ENCODE assay signal across 29 cellular contexts in genomic region chr1:90831910-90832309, GRCh38.
DNase-seq lines count a peak whose midpoint lies in the region; ATAC-seq and TF ChIP-seq lines count a peak whose summit lies in the region.
"Had no signal": no experiment of that assay in that cellular context is flagged by ENCODE, and none has a peak within 500 bp of the region (broad histone marks: within the 10 kb centered on the region; RNA-seq: fewer than 3 reads in every experiment).

No MANE protein-coding gene starts in this region.

- TF ChIP-seq CTCF in A673 (conservative IDR thresholded peaks at IDR 0.05; ENCODE audit: low read depth, low read length) = no peak
- TF ChIP-seq CTCF in HEK293 (tag by site-specific recombination; IDR thresholded peaks at IDR 0.05) = no peak
- no peak for TF ChIP-seq CTCF in HFFc6 (IDR thresholded peaks at IDR 0.05)

- H3K36me3 Mint-ChIP-seq in HFFc6 (ENCODE audit: low read depth) = no peaks in the 10 kb centered on the region
- H3K36me3 Mint-ChIP-seq: CD4-positive, CD25-positive, alpha-beta regulatory T cell; stimulated activated memory B cell treated with anti-CD40 and anti-IgM and Interleukin-4, amounts not matched to agents 10 μg/mL and 1 μg/mL and 100 μg/mL, for 72 hours had no signal

- ATAC-seq in GM21423 (IDR thresholded peaks at IDR 0.05; ENCODE audit: unreplicated experiment) = no peak
- ATAC-seq in stimulated activated naive CD8-positive, alpha-beta T cell treated with anti-CD3 and anti-CD28 coated beads, Interleukin-15, Interleukin-2, amounts not matched to agents 100 U/mL and 50 U/mL, for 24 hours = no peak
- ATAC-seq: activated naive CD4-positive, alpha-beta T cell treated with anti-CD3 and anti-CD28 coated beads, Interleukin-2, amount 50 U/mL, for 72 hours; naive thymus-derived CD8-positive, alpha-beta T cell; SK-N-SH treated with all-trans-retinoic acid at 6 μM for 48 hours; stimulated activated memory B cell treated with anti-CD40 and anti-IgM and Interleukin-4, amounts not matched to agents 10 μg/mL and 1 μg/mL and 100 μg/mL, for 72 hours had no signal

- POLR2A ChIA-PET in A673 (lab: Charles Lee; ENCODE audit: low non-redundant PET) (no interaction called here), HEK293 (lab: Yijun Ruan, JAX) (interaction anchor here (1.2 kb wide), 1 partner anchor 12 kb away, joined by 5 read pairs; no protein-coding TSS in a partner anchor)

- H3K36me3 ChIP-seq in A673 (ENCODE audit: insufficient read depth, low read length, poor library complexity, severe bottlenecking) (no peaks in the 10 kb centered on the region), HEK293 (ENCODE audit: control insufficient read depth in 2 of 2, insufficient read depth in 1 of 2, low read length in 2 of 2) (peaks cover 0 to under 1% of the 10 kb centered on the region in 2 experiments; a peak in 1 of 3 replicates)
- H3K36me3 ChIP-seq: cardiac muscle cell, esophagus muscularis mucosa, left ventricle myocardium inferior, uterus had no signal

- peaks cover 27% of the 10 kb centered on the region for H3K27me3 Mint-ChIP-seq in HFFc6 (ENCODE audit: insufficient read depth)

- intact Hi-C loops in A673 (cut with micrococcal nuclease; ENCODE audit: unreplicated experiment) = no loop called here

- H3K9me3 ChIP-seq in A673 (ENCODE audit: low read depth, low read length, poor library complexity, severe bottlenecking) (no peaks in the 10 kb centered on the region), HEK293 (ENCODE audit: control insufficient read depth, insufficient read depth, low read depth, low read length) (no peaks in the 10 kb centered on the region)
- H3K9me3 ChIP-seq: esophagus muscularis mucosa, left ventricle myocardium inferior, testis, uterus had no signal

- CTCF ChIA-PET in A673 (lab: Charles Lee) (no interaction called here), HEK293 (lab: Yijun Ruan, JAX) (interaction anchor here (0.7 to 1.6 kb wide), 4 partner anchors 20 to 334 kb away, joined by 3 to 11 read pairs (median 4); no protein-coding TSS in a partner anchor)

- H3K4me1 Mint-ChIP-seq in HFFc6 (ENCODE audit: low read depth) = no peaks in the 10 kb centered on the region; the same call in 1 of the 2 replicates

- peaks cover 8% of the 10 kb centered on the region for H3K4me1 ChIP-seq in A673 (ENCODE audit: insufficient read depth, low read length, poor library complexity, severe bottlenecking)
- peaks cover 13% of the 10 kb centered on the region for H3K4me1 ChIP-seq in HEK293 (ENCODE audit: control insufficient read depth, insufficient read depth, low read length)

- H3K4me3 ChIP-seq in A673 (ENCODE audit: low read depth, low read length, poor library complexity, severe bottlenecking) (no peak overlapping the region), HEK293 (ENCODE audit: low read depth, low read length) (no peak overlapping the region)
- H3K4me3 ChIP-seq: cardiac muscle cell, coronary artery, esophagus muscularis mucosa, hepatocyte, left ventricle myocardium inferior, smooth muscle cell, testis, uterus had no signal

- no TSS peak for BruUV-seq in A673 (replicated peaks; lab: Mats Ljungman, UMichigan)

- H3K27me3 ChIP-seq in A673 (replicated peaks; ENCODE audit: insufficient read depth, low read depth, low read length, poor library complexity) = peaks cover 14% of the 10 kb centered on the region
- H3K27me3 ChIP-seq: testis had no signal

- peak; percentile 31 for DNase-seq in A673 (ENCODE audit: low spot score)
- DNase-seq in NCI-H2227 treated with DMSO at 0.1 percent for 48 hours (lab: John Stamatoyannopoulos, UW) = peak; percentile 30
- DNase-seq in islet precursor cell = peak; percentile 66
- DNase-seq in stimulated activated naive CD8-positive, alpha-beta T cell treated with anti-CD3 and anti-CD28 coated beads, Interleukin-15, Interleukin-2, amounts not matched to agents 100 U/mL and 50 U/mL, for 24 hours = no peak
- no peak for DNase-seq in HFFc6
- DNase-seq: activated CD8-positive, alpha-beta memory T cell treated with anti-CD3 and anti-CD28 coated beads, Interleukin-2, amount 50 U/mL, for 48 hours; aorta; CD4-positive, CD25-positive, alpha-beta regulatory T cell; GDM1; left ventricle myocardium inferior; MV-4-11; naive thymus-derived CD8-positive, alpha-beta T cell; NCI-H2081; NCI-H510A treated with DMSO at 0.1 percent for 48 hours; stimulated activated CD4-positive, alpha-beta T cell treated with anti-CD3 and anti-CD28 coated beads, Interleukin-2, amount 100 ng/mL, for 24 hours; testis; uterus had no signal

- no peak overlapping the region for H3K27ac Mint-ChIP-seq in HFFc6
- H3K27ac Mint-ChIP-seq: activated naive CD4-positive, alpha-beta T cell treated with anti-CD3 and anti-CD28 coated beads, Interleukin-2, amount 50 U/mL, for 72 hours; activated T-helper 2 cell treated with anti-CD3 and anti-CD28 coated beads, Interferon-gamma antibody, Interleukin-2, Interleukin-4, amounts not matched to agents 10 μg/mL and 5 μg/mL and 100 μg/mL, durations not matched to agents 14 hours and 24 hours and 36 hours; CD4-positive, CD25-positive, alpha-beta regulatory T cell; naive thymus-derived CD8-positive, alpha-beta T cell; stimulated activated memory B cell treated with anti-CD40 and anti-IgM and Interleukin-4, amounts not matched to agents 10 μg/mL and 1 μg/mL and 100 μg/mL, for 72 hours had no signal

- no peak overlapping the region for H3K4me3 Mint-ChIP-seq in HFFc6
- H3K4me3 Mint-ChIP-seq: CD4-positive, CD25-positive, alpha-beta regulatory T cell; naive thymus-derived CD8-positive, alpha-beta T cell; stimulated activated memory B cell treated with anti-CD40 and anti-IgM and Interleukin-4, amounts not matched to agents 10 μg/mL and 1 μg/mL and 100 μg/mL, for 72 hours had no signal

- no peaks in the 10 kb centered on the region for H3K9me3 Mint-ChIP-seq in HFFc6
- H3K9me3 Mint-ChIP-seq: activated naive CD4-positive, alpha-beta T cell treated with anti-CD3 and anti-CD28 coated beads, Interleukin-2, amount 50 U/mL, for 72 hours; activated T-helper 2 cell treated with anti-CD3 and anti-CD28 coated beads, Interferon-gamma antibody, Interleukin-2, Interleukin-4, amounts not matched to agents 10 μg/mL and 5 μg/mL and 100 μg/mL, durations not matched to agents 14 hours and 24 hours and 36 hours; stimulated activated memory B cell treated with anti-CD40 and anti-IgM and Interleukin-4, amounts not matched to agents 10 μg/mL and 1 μg/mL and 100 μg/mL, for 72 hours had no signal

- H3K27ac ChIP-seq in A673 (ENCODE audit: low read depth, low read length, poor library complexity, severe bottlenecking) = no peak overlapping the region
- H3K27ac ChIP-seq in HEK293 (ENCODE audit: extremely low read depth, low read depth, low read length) = no peak overlapping the region
- H3K27ac ChIP-seq: cardiac muscle cell, coronary artery, esophagus muscularis mucosa, hepatocyte, KMS-11, left ventricle myocardium inferior, testis, uterus had no signal

TF ChIP-seq in HEK293, 187 proteins besides CTCF, POLR2A, EP300 and RAD21 (continues in another document):
- TF ChIP-seq ZNF791 (tag by site-specific recombination; IDR thresholded peaks at IDR 0.05) (no peak), ZNF488 (tag by site-specific recombination; IDR thresholded peaks at IDR 0.05) (no peak), ZBTB49 (tag by site-specific recombination; IDR thresholded peaks at IDR 0.05; ENCODE audit: low read depth) (no peak), ZNF560 (tag by site-specific recombination; IDR thresholded peaks at IDR 0.05; ENCODE audit: borderline replicate concordance) (no peak), ZBTB10 (tag by site-specific recombination; IDR thresholded peaks at IDR 0.05) (no peak), YY1 (tag by site-specific recombination; IDR thresholded peaks at IDR 0.05) (no peak), ZNF626 (tag by site-specific recombination; IDR thresholded peaks at IDR 0.05) (no peak)

Comparison
In these comparisons a context has a peak if more than half of its experiments do, and no peak if none do; other contexts are left out.
1. DNase-seq: peak in A673 (single experiment), NCI-H2227 treated with DMSO at 0.1 percent for 48 hours (single experiment) and islet precursor cell (single experiment); none in stimulated activated naive CD8-positive, alpha-beta T cell treated with anti-CD3 and anti-CD28 coated beads, Interleukin-15, Interleukin-2, amounts not matched to agents 100 U/mL and 50 U/mL, for 24 hours (single experiment) and HFFc6 (single experiment).